9 cellular contexts compared by ENCODE assay signal in the genomic region with DNA sequence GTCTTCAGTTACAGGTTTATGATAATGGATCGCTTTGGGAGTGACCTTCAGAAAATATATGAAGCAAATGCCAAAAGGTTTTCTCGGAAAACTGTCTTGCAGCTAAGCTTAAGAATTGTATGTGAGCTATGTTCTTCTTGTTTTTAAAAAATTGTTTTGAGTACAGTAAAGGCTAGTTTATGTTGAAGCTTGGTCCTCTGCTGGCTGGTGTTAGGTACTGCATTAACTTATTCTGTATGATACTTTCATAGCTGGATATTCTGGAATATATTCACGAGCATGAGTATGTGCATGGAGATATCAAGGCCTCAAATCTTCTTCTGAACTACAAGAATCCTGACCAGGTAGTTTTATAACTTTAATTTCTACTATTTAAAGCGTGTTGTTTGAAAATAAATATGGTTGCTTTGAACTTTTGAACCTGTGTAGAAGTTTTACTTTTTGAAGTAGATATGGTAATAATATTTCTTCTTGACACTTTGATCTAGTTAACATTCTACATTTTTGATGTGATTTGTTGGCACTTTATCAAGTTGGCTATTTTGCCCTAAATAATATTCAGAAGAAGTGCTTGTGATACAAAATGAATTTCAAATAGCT. TPM values are rescaled to one million over a fixed set of nuclear protein-coding genes. Genes with fewer than 3 reads are reported as not detected.
DNase-seq lines count a peak whose midpoint lies in the region; ATAC-seq and TF ChIP-seq lines count a peak whose summit lies in the region.
"Had no signal": no experiment of that assay in that cellular context is flagged by ENCODE, and none has a peak within 500 bp of the region (broad histone marks: within the 10 kb centered on the region; RNA-seq: fewer than 3 reads in every experiment).

No MANE protein-coding gene starts in this region.

- H3K27ac ChIP-seq in OCI-LY1 (ENCODE audit: low read depth, low read length, poor library complexity, severe bottlenecking), result no peak overlapping the region

- H3K36me3 Mint-ChIP-seq in neural crest cell (ENCODE audit: low read depth), result peaks cover 10% of the 10 kb centered on the region

- DNase-seq in ACHN (peak; percentile 43), GM03348 (ENCODE audit: low spot score) (peak; percentile 55), dermis microvascular lymphatic vessel endothelial cell (ENCODE audit: low read depth in 2 of 2) (peak; percentile 38 to 60), neural crest cell (ENCODE audit: low read depth, low spot score) (no peak), NCI-H226 (no peak)

- H3K4me2 ChIP-seq in OCI-LY1 (ENCODE audit: low read length), result no peak overlapping the region

- no peak overlapping the region for H3K4me3 Mint-ChIP-seq in neural crest cell
- H3K4me3 Mint-ChIP-seq: immature natural killer cell had no signal

- no peak overlapping the region for H3K27ac Mint-ChIP-seq in neural crest cell (ENCODE audit: unreplicated experiment)
- H3K27ac Mint-ChIP-seq: immature natural killer cell had no signal

- no peaks in the 10 kb centered on the region for H3K9me3 Mint-ChIP-seq in neural crest cell
- H3K9me3 Mint-ChIP-seq: immature natural killer cell had no signal

- H3K4me3 ChIP-seq in OCI-LY1 (ENCODE audit: low read depth, low read length, poor library complexity, severe bottlenecking), result no peak overlapping the region

- no peaks in the 10 kb centered on the region for H3F3A ChIP-seq in OCI-LY1 (ENCODE audit: insufficient read depth, low read length)

- peaks cover 5% of the 10 kb centered on the region for H3K4me1 Mint-ChIP-seq in neural crest cell
- H3K4me1 Mint-ChIP-seq: immature natural killer cell had no signal

- ATAC-seq in HG03066 (IDR thresholded peaks at IDR 0.05; ENCODE audit: low read depth, unreplicated experiment), result peak; percentile 54
- ATAC-seq in HG02840 (IDR thresholded peaks at IDR 0.05; ENCODE audit: low FRiP score, unreplicated experiment), result no peak

- no peaks in the 10 kb centered on the region for H3K27me3 Mint-ChIP-seq in neural crest cell (ENCODE audit: low read depth)

- H2AFZ ChIP-seq in OCI-LY1 (ENCODE audit: low read length), result no peak overlapping the region

- in situ Hi-C loops in ACHN (cut with HindIII; ENCODE audit: low pct_ligation_motif_present, low pct_unique_long_range_greater_than_20kb, low sequenced_read_pairs), result no loop called here

- H3K9me2 ChIP-seq in OCI-LY1 (ENCODE audit: low read depth, low read length), result no peaks in the 10 kb centered on the region

- H3K9ac ChIP-seq in OCI-LY1 (ENCODE audit: low read length), result no peak overlapping the region

- no peaks in the 10 kb centered on the region for H3K79me2 ChIP-seq in OCI-LY1 (ENCODE audit: insufficient read depth, low read length)

- peak; percentile 75 for TF ChIP-seq CTCF in OCI-LY1 (IDR thresholded peaks at IDR 0.05; ENCODE audit: low read length)
- TF ChIP-seq CTCF in neural crest cell (conservative IDR thresholded peaks at IDR 0.05), result peak; percentile 77

- H3K27me3 ChIP-seq in OCI-LY1 (ENCODE audit: insufficient read depth, low read length), result no peaks in the 10 kb centered on the region

- no peaks in the 10 kb centered on the region for H3K9me3 ChIP-seq in OCI-LY1 (ENCODE audit: low read length)

- no peaks in the 10 kb centered on the region for H4K20me1 ChIP-seq in OCI-LY1 (ENCODE audit: insufficient read depth, low read length)

- no peaks in the 10 kb centered on the region for H3K4me1 ChIP-seq in OCI-LY1 (ENCODE audit: insufficient read depth, low read length, severe bottlenecking)

- H3K36me3 ChIP-seq in OCI-LY1 (ENCODE audit: insufficient read depth, low read length), result peaks cover 70% of the 10 kb centered on the region

RNA-seq across cellular contexts. Expression of a gene that starts 55.7 kb away (rescaled TPM):
- 21.6 and 35.8 TPM in 2 replicates for total RNA-seq in dermis microvascular lymphatic vessel endothelial cell
- total RNA-seq in neural crest cell, result 59.8 and 62.1 TPM in 2 replicates

Comparison
In these comparisons a context has a peak if more than half of its experiments do, and no peak if none do; other contexts are left out.
1. DNase-seq: peak in ACHN (single experiment), GM03348 (single experiment) and dermis microvascular lymphatic vessel endothelial cell (2 of 2); none in neural crest cell (single experiment) and NCI-H226 (single experiment).